Comparison of ENCODE assay signal across 16 cellular contexts in the genomic region with DNA sequence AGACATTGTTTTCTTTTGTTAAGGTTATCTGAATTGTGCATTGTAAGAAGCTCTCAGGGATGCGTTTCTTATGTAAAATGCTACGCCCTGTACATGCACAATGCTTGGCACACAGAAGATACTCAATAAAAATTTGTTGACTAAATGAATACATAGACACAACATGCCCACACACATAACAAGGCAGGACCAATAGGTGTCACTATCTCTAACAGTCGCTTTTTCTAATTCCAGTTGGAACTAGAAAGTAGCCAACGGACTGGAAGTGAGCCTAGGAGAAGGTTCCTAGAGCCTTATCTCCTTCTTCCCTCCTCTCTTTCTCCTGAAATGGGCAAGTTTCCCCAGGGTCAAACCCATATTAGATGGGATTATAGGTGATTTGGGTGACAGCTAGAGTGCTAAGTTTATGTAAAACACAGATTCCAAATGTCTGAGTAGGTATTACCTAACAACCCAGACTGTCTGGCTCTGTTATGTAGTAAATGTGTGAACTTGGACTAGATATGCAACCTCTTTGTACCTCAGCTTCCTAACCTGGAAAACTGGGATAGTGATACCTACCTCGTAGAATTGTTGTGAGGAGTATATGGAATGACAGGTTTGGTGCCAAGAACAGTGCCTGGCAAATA.
"Had no signal": no experiment of that assay in that cellular context is flagged by ENCODE, and none has a peak within 500 bp of the region (broad histone marks: within the 10 kb centered on the region; RNA-seq: fewer than 3 reads in every experiment).

No MANE protein-coding gene starts in this region.

- H3K36me3 ChIP-seq: pancreas, tibial artery had no signal

- H3K27ac Mint-ChIP-seq: activated CD4-positive, alpha-beta T cell treated with anti-CD3 and anti-CD28 coated beads, Interleukin-2, amount 10 ng/mL, durations not matched to agents 7 days and 5 days; activated naive CD8-positive, alpha-beta T cell treated with anti-CD3 and anti-CD28 coated beads, Interleukin-2, amount 50 U/mL, for 24 hours; naive thymus-derived CD4-positive, alpha-beta T cell; stimulated activated naive B cell treated with anti-CD40 and anti-IgM and Interleukin-4, amounts not matched to agents 10 μg/mL and 1 μg/mL and 100 μg/mL, for 72 hours had no signal

- H3K9me3 Mint-ChIP-seq: activated CD4-positive, alpha-beta T cell treated with anti-CD3 and anti-CD28 coated beads, Interleukin-2, amount 10 ng/mL, durations not matched to agents 7 days and 5 days; activated naive CD8-positive, alpha-beta T cell treated with anti-CD3 and anti-CD28 coated beads, Interleukin-2, amount 50 U/mL, for 24 hours; naive thymus-derived CD4-positive, alpha-beta T cell; stimulated activated naive B cell treated with anti-CD40 and anti-IgM and Interleukin-4, amounts not matched to agents 10 μg/mL and 1 μg/mL and 100 μg/mL, for 72 hours had no signal

- H3K27me3 ChIP-seq: heart right ventricle, pancreas, tibial artery had no signal

- DNase-seq: activated CD4-positive, alpha-beta T cell treated with anti-CD3 and anti-CD28 coated beads, Interleukin-2, amount 10 ng/mL, durations not matched to agents 7 days and 5 days; activated CD4-positive, CD25-positive, alpha-beta regulatory T cell; activated naive CD4-positive, alpha-beta T cell treated with Interleukin-2 at 50 U/mL for 16 hours; activated naive CD8-positive, alpha-beta T cell treated with anti-CD3 and anti-CD28 coated beads, Interleukin-2, amount 50 U/mL, for 24 hours; activated T-cell treated with anti-CD3 and anti-CD28 coated beads for 4 hours; aorta; effector memory CD4-positive, alpha-beta T cell; heart right ventricle; left colon; mammary epithelial cell; naive thymus-derived CD4-positive, alpha-beta T cell; pancreas; stimulated activated CD4-positive, alpha-beta T cell treated with anti-CD3 and anti-CD28 coated beads, Interleukin-15, amount 100 ng/mL, for 24 hours; stimulated activated CD4-positive, alpha-beta T cell treated with anti-CD3 and anti-CD28 coated beads, Interleukin-4, amount 100 ng/mL, for 1 hour; stimulated activated naive B cell treated with anti-CD40 and anti-IgM and Interleukin-4, amounts not matched to agents 10 μg/mL and 1 μg/mL and 100 μg/mL, for 72 hours; tibial artery had no signal

- H3K27ac ChIP-seq: heart right ventricle, pancreas, tibial artery had no signal

- H3K4me1 ChIP-seq: pancreas had no signal

- H3K9me3 ChIP-seq: heart right ventricle, pancreas, tibial artery had no signal

- H3K4me3 Mint-ChIP-seq: activated CD4-positive, alpha-beta T cell treated with anti-CD3 and anti-CD28 coated beads, Interleukin-2, amount 10 ng/mL, durations not matched to agents 7 days and 5 days; activated naive CD8-positive, alpha-beta T cell treated with anti-CD3 and anti-CD28 coated beads, Interleukin-2, amount 50 U/mL, for 24 hours; naive thymus-derived CD4-positive, alpha-beta T cell; stimulated activated naive B cell treated with anti-CD40 and anti-IgM and Interleukin-4, amounts not matched to agents 10 μg/mL and 1 μg/mL and 100 μg/mL, for 72 hours had no signal

- ATAC-seq: left colon; naive thymus-derived CD4-positive, alpha-beta T cell; stimulated activated naive B cell treated with anti-CD40 and anti-IgM and Interleukin-4, amounts not matched to agents 10 μg/mL and 1 μg/mL and 100 μg/mL, for 72 hours had no signal

- H3K4me3 ChIP-seq: heart right ventricle, pancreas, tibial artery had no signal

- H3K36me3 Mint-ChIP-seq: stimulated activated naive B cell treated with anti-CD40 and anti-IgM and Interleukin-4, amounts not matched to agents 10 μg/mL and 1 μg/mL and 100 μg/mL, for 72 hours had no signal
